22 cellular contexts compared by ENCODE assay signal in genomic region chr3:50529996-50530706, GRCh38. TPM values are rescaled to one million over a fixed set of nuclear protein-coding genes. Genes with fewer than 3 reads are reported as not detected.
A peak's percentile ranks its signal among the peaks of the same experiment; 100 is the strongest.
DNase-seq lines count a peak whose midpoint lies in the region; ATAC-seq and TF ChIP-seq lines count a peak whose summit lies in the region.
"Had no signal": no experiment of that assay in that cellular context is flagged by ENCODE, and none has a peak within 500 bp of the region (broad histone marks: within the 10 kb centered on the region; RNA-seq: fewer than 3 reads in every experiment).

No MANE protein-coding gene starts in this region.

- no peak overlapping the region for H3K23ac ChIP-seq in mesendoderm (ENCODE audit: low read length)

- peak overlapping the region; percentile 3 for H3K18ac ChIP-seq in mesendoderm (ENCODE audit: low read length)

- H3K36me3 ChIP-seq in mesendoderm (ENCODE audit: control insufficient read depth, insufficient read depth, low read length) (no peaks in the 10 kb centered on the region), upper lobe of left lung (no peaks in the 10 kb centered on the region)
- H3K36me3 ChIP-seq: ascending aorta, esophagus squamous epithelium, lower lobe of right lung, tibial artery had no signal

- no peak overlapping the region for H4K5ac ChIP-seq in mesendoderm (ENCODE audit: low read length)

- H3K4me2 ChIP-seq in mesendoderm (ENCODE audit: low read length) = no peak overlapping the region

- no peak overlapping the region for H3K4me3 Mint-ChIP-seq in stimulated activated naive CD8-positive, alpha-beta T cell treated with anti-CD3 and anti-CD28 coated beads, Interleukin-15, amount 100 ng/mL, for 72 hours
- H3K4me3 Mint-ChIP-seq: activated naive CD4-positive, alpha-beta T cell treated with anti-CD3 and anti-CD28 coated beads, Interleukin-2, amount 10 ng/mL, durations not matched to agents 7 days and 5 days; activated T-cell treated with anti-CD3 and anti-CD28 coated beads, Interleukin-2, amount 50 U/mL, for 24 hours; stimulated activated effector memory CD8-positive, alpha-beta T cell treated with anti-CD3 and anti-CD28 coated beads, Interleukin-12 subunit alpha, Interleukin-12 subunit beta, amount 100 ng/mL, for 72 hours had no signal

- H3K27ac ChIP-seq in mesendoderm (ENCODE audit: low read depth, low read length) (no peak overlapping the region), upper lobe of left lung (no peak overlapping the region)
- H3K27ac ChIP-seq: ascending aorta, C4-2B, esophagus squamous epithelium, lower lobe of right lung, tibial artery had no signal

- no peak for DNase-seq in stimulated activated naive CD8-positive, alpha-beta T cell treated with anti-CD3 and anti-CD28 coated beads, Interleukin-15, amount 100 ng/mL, for 72 hours
- DNase-seq in stimulated activated naive CD8-positive, alpha-beta T cell treated with anti-CD3 and anti-CD28 coated beads, Interleukin-15, Interleukin-2, amounts not matched to agents 100 U/mL and 50 U/mL, for 24 hours = no peak
- DNase-seq in mesendoderm (no peak), upper lobe of left lung (peak in 1 of 2 donors; percentile 84), kidney tubule cell (ENCODE audit: low spot score) (no peak)
- DNase-seq: activated CD4-positive, CD25-positive, alpha-beta regulatory T cell; activated naive CD4-positive, alpha-beta T cell treated with anti-CD3 and anti-CD28 coated beads, Interleukin-2, amount 10 ng/mL, durations not matched to agents 7 days and 5 days; activated T-cell treated with anti-CD3 and anti-CD28 coated beads, Interleukin-2, amount 50 U/mL, for 24 hours; DMS 273 treated with DMSO at 0.1 percent for 48 hours; esophagus squamous epithelium; HCEC 1CT; lower lobe of right lung; NCI-H526 treated with DMSO at 0.1 percent for 48 hours; T-helper 9 cell; tibial artery had no signal

- no peak overlapping the region for H3K27ac Mint-ChIP-seq in stimulated activated naive CD8-positive, alpha-beta T cell treated with anti-CD3 and anti-CD28 coated beads, Interleukin-15, amount 100 ng/mL, for 72 hours
- H3K27ac Mint-ChIP-seq: activated naive CD4-positive, alpha-beta T cell treated with anti-CD3 and anti-CD28 coated beads, Interleukin-2, amount 10 ng/mL, durations not matched to agents 7 days and 5 days; activated T-cell treated with anti-CD3 and anti-CD28 coated beads, Interleukin-2, amount 50 U/mL, for 24 hours; stimulated activated effector memory CD8-positive, alpha-beta T cell treated with anti-CD3 and anti-CD28 coated beads, Interleukin-12 subunit alpha, Interleukin-12 subunit beta, amount 100 ng/mL, for 72 hours had no signal

- no peak overlapping the region for H2BK15ac ChIP-seq in mesendoderm (replicated peaks; ENCODE audit: low read depth)

- TF ChIP-seq POLR2A in upper lobe of left lung (IDR thresholded peaks at IDR 0.05) = no peak

- peaks cover 15% of the 10 kb centered on the region for H3K4me1 Mint-ChIP-seq in stimulated activated naive CD8-positive, alpha-beta T cell treated with anti-CD3 and anti-CD28 coated beads, Interleukin-15, amount 100 ng/mL, for 72 hours

- H3K9me3 ChIP-seq in upper lobe of left lung = no peaks in the 10 kb centered on the region
- H3K9me3 ChIP-seq: ascending aorta, esophagus squamous epithelium, lower lobe of right lung, tibial artery had no signal

- no peak overlapping the region for H4K8ac ChIP-seq in mesendoderm (ENCODE audit: low read depth, low read length)

- H3K4ac ChIP-seq in mesendoderm (ENCODE audit: low read depth, low read length) = no peak overlapping the region

- H3K9ac ChIP-seq in mesendoderm (ENCODE audit: low read length) = peak overlapping the region; percentile 41

- no peak overlapping the region for H2BK5ac ChIP-seq in mesendoderm (ENCODE audit: low read length)

- H3K79me2 ChIP-seq in mesendoderm (ENCODE audit: control insufficient read depth, insufficient read depth, low read length) = no peaks in the 10 kb centered on the region

- H2AK5ac ChIP-seq in mesendoderm (ENCODE audit: low read length) = no peak overlapping the region

- ATAC-seq in stimulated activated naive CD8-positive, alpha-beta T cell treated with anti-CD3 and anti-CD28 coated beads, Interleukin-15, amount 100 ng/mL, for 72 hours = peak; percentile 22
- ATAC-seq in stimulated activated naive CD8-positive, alpha-beta T cell treated with anti-CD3 and anti-CD28 coated beads, Interleukin-15, Interleukin-2, amounts not matched to agents 100 U/mL and 50 U/mL, for 24 hours = no peak
- ATAC-seq in esophagus mucosa (peak; percentile 49), upper lobe of left lung (ENCODE audit: low FRiP score in 2 of 2) (no peak), HG03280 (IDR thresholded peaks at IDR 0.05; ENCODE audit: unreplicated experiment) (no peak), HG03039 (IDR thresholded peaks at IDR 0.05; ENCODE audit: unreplicated experiment) (no peak)
- ATAC-seq: GM12878 had no signal

- peak overlapping the region; percentile 63 for H3K56ac ChIP-seq in mesendoderm (ENCODE audit: low read length)

- no peak overlapping the region for H2BK120ac ChIP-seq in mesendoderm (ENCODE audit: low read depth, low read length)

- H3K4me3 ChIP-seq in mesendoderm (ENCODE audit: low read length) = no peak overlapping the region
- peak overlapping the region in 3 of 4 donors; percentile 6 to 17 (median 14) for H3K4me3 ChIP-seq in upper lobe of left lung
- H3K4me3 ChIP-seq: GM12878, lower lobe of right lung, tibial artery had no signal

- no peaks in the 10 kb centered on the region for H3K9me3 Mint-ChIP-seq in stimulated activated naive CD8-positive, alpha-beta T cell treated with anti-CD3 and anti-CD28 coated beads, Interleukin-15, amount 100 ng/mL, for 72 hours
- H3K9me3 Mint-ChIP-seq: activated naive CD4-positive, alpha-beta T cell treated with anti-CD3 and anti-CD28 coated beads, Interleukin-2, amount 10 ng/mL, durations not matched to agents 7 days and 5 days; activated T-cell treated with anti-CD3 and anti-CD28 coated beads, Interleukin-2, amount 50 U/mL, for 24 hours; stimulated activated effector memory CD8-positive, alpha-beta T cell treated with anti-CD3 and anti-CD28 coated beads, Interleukin-12 subunit alpha, Interleukin-12 subunit beta, amount 100 ng/mL, for 72 hours had no signal

- no peaks in the 10 kb centered on the region for H3K27me3 ChIP-seq in mesendoderm (ENCODE audit: insufficient read depth, low read length, poor library complexity)
- H3K27me3 ChIP-seq in upper lobe of left lung = no peaks in the 10 kb centered on the region
- H3K27me3 ChIP-seq: ascending aorta had no signal

- H3K4me1 ChIP-seq in mesendoderm (ENCODE audit: control insufficient read depth, low read depth, low read length) = no peaks in the 10 kb centered on the region
- peaks cover 3 to 4% (median 3%) of the 10 kb centered on the region in 4 donors for H3K4me1 ChIP-seq in upper lobe of left lung
- H3K4me1 ChIP-seq: ascending aorta had no signal

- H3K79me1 ChIP-seq in mesendoderm (ENCODE audit: low read length) = no peaks in the 10 kb centered on the region

- WGBS in mesendoderm (ENCODE audit: extremely low coverage, insufficient coverage, low lambda C conversion rate) = no CpG with 5 or more reads among the region's 46 CpGs
- WGBS in upper lobe of left lung, 2 donors = 16 to 21% methylated on average over 17 to 45 of the region's 46 CpGs

- peaks cover 45% of the 10 kb centered on the region for H3K27me3 Mint-ChIP-seq in stimulated activated naive CD8-positive, alpha-beta T cell treated with anti-CD3 and anti-CD28 coated beads, Interleukin-15, amount 100 ng/mL, for 72 hours

- TF ChIP-seq CTCF in upper lobe of left lung (IDR thresholded peaks at IDR 0.05) = no peak

- no peak for TF ChIP-seq EP300 in upper lobe of left lung (IDR thresholded peaks at IDR 0.05)

RNA-seq across cellular contexts. Expression of gene CACNA2D2, which starts 26.7 kb away (rescaled TPM):
- total RNA-seq in esophagus mucosa = 0.08 TPM
- polyA plus RNA-seq in mesendoderm (2013, experiment 1 of 2) = 4.1 TPM
- polyA plus RNA-seq in mesendoderm (2013, experiment 2 of 2) = 3.7 TPM
- 100 to 1,000 TPM in 4 of 6 donors, 10 to 100 TPM in 2; 71.5 to 213 (median 113) TPM for total RNA-seq in upper lobe of left lung

RNA-seq across cellular contexts. Expression of gene C3orf18, which starts 37.4 kb away (rescaled TPM):
- total RNA-seq in esophagus mucosa (0.68 TPM), upper lobe of left lung (1 to 10 TPM; 4.7 to 7.5 (median 5.7) TPM)
- polyA plus RNA-seq in mesendoderm (2013, experiment 1 of 2) = 1.9 TPM
- 1.9 TPM for polyA plus RNA-seq in mesendoderm (2013, experiment 2 of 2)

RNA-seq across cellular contexts. Expression of gene HEMK1, which starts 39.2 kb away (rescaled TPM):
- total RNA-seq in esophagus mucosa (11.0 TPM), upper lobe of left lung (10 to 100 TPM in 3 of 6 donors, 1 to 10 TPM in 3; 5.0 to 25.3 (median 9.6) TPM)
- 5.3 TPM for polyA plus RNA-seq in mesendoderm (2013, experiment 1 of 2)
- 5.4 TPM for polyA plus RNA-seq in mesendoderm (2013, experiment 2 of 2)

Comparison
In these comparisons a context has a peak if more than half of its experiments do, and no peak if none do; other contexts are left out.
1. ATAC-seq: peak in stimulated activated naive CD8-positive, alpha-beta T cell treated with anti-CD3 and anti-CD28 coated beads, Interleukin-15, amount 100 ng/mL, for 72 hours (single experiment) and esophagus mucosa (single experiment); none in stimulated activated naive CD8-positive, alpha-beta T cell treated with anti-CD3 and anti-CD28 coated beads, Interleukin-15, Interleukin-2, amounts not matched to agents 100 U/mL and 50 U/mL, for 24 hours (single experiment), upper lobe of left lung (0 of 2), HG03280 (single experiment) and HG03039 (single experiment).
2. RNA of gene CACNA2D2, which starts 26.7 kb away (total RNA-seq): 71.5 to 213 TPM in upper lobe of left lung; 0.08 TPM in esophagus mucosa (single experiment); every median in the first group is over 10 times any median in the second.